ENCODE assay signal across 8 cellular contexts in genomic region chr11:66068154-66068821, GRCh38. TPM values are rescaled to one million over a fixed set of nuclear protein-coding genes. Genes with fewer than 3 reads are reported as not detected.
DNase-seq lines count a peak whose midpoint lies in the region; ATAC-seq and TF ChIP-seq lines count a peak whose summit lies in the region.

No MANE protein-coding gene starts in this region.

- TF ChIP-seq CTCF in AG09309 (IDR thresholded peaks at IDR 0.05; ENCODE audit: control insufficient read depth, insufficient read depth, low read depth, low read length, missing control alignments): peak; percentile 90
- peak; percentile 91 to 94 for TF ChIP-seq CTCF in GM23338 (conservative IDR thresholded peaks at IDR 0.05; ENCODE audit: low read depth in 2 of 2)

- peaks cover 33% of the 10 kb centered on the region for H3K79me2 ChIP-seq in GM23338 (replicated peaks; ENCODE audit: insufficient read depth)

- no peak overlapping the region for H3K4me2 ChIP-seq in GM23338

- peaks cover 27% of the 10 kb centered on the region for H3K4me1 Mint-ChIP-seq in GM23338
- H3K4me1 Mint-ChIP-seq in effector memory CD8-positive, alpha-beta T cell (ENCODE audit: low read depth in 2 of 2): peaks cover 51 to 60% of the 10 kb centered on the region in 2 donors

- no peak overlapping the region for H3K4me3 ChIP-seq in AG09309 (ENCODE audit: control insufficient read depth, low read depth, low read length)
- H3K4me3 ChIP-seq in GM23338: no peak overlapping the region; the same call in 1 of the 2 replicates
- H3K4me3 ChIP-seq in mesodermal cell (ENCODE audit: extremely low read depth, insufficient read depth, low read length, poor library complexity, severe bottlenecking): no peak overlapping the region

- peaks cover 33% of the 10 kb centered on the region for H3K36me3 ChIP-seq in GM23338 (ENCODE audit: insufficient read depth)
- H3K36me3 ChIP-seq in mesodermal cell (ENCODE audit: control insufficient read depth, insufficient read depth, low read length): peaks cover 71% of the 10 kb centered on the region

- peak overlapping the region; percentile 70 for H3K4me3 Mint-ChIP-seq in GM23338
- H3K4me3 Mint-ChIP-seq in effector memory CD8-positive, alpha-beta T cell: peak overlapping the region in 1 of 2 donors; percentile 80

- peaks cover 3% of the 10 kb centered on the region for H3K9me3 ChIP-seq in mesodermal cell (ENCODE audit: control insufficient read depth, low read length)

- WGBS in mesodermal cell (ENCODE audit: insufficient coverage in 2 of 2), 2 experiments: 68 to 69% methylated on average over 12 to 14 of the region's 17 CpGs

- DNase-seq in AG09309 (ENCODE audit: low read depth) (no peak), GM23338 (ENCODE audit: low spot score) (peak; percentile 92), NCI-H82 treated with DMSO at 0.1 percent for 48 hours (lab: John Stamatoyannopoulos, UW; ENCODE audit: unreplicated experiment) (peak; percentile 48)
- peak; percentile 43 to 47 for DNase-seq in activated CD8-positive, alpha-beta memory T cell treated with anti-CD3 and anti-CD28 coated beads for 4 hours (ENCODE audit: low read depth in 2 of 2)
- DNase-seq in effector memory CD8-positive, alpha-beta T cell: peak; percentile 66 to 73 (median 71)
- DNase-seq in stimulated activated CD8-positive, alpha-beta memory T cell treated with anti-CD3 and anti-CD28 coated beads, Interleukin-2, amount 100 ng/mL, for 48 hours (ENCODE audit: low read depth in 2 of 2): peak; percentile 58 to 70

- no peaks in the 10 kb centered on the region for H3K9me2 ChIP-seq in GM23338 (ENCODE audit: insufficient read depth)

- H2AFZ ChIP-seq in GM23338: no peak overlapping the region

- peaks cover 42% of the 10 kb centered on the region for H3F3A ChIP-seq in GM23338 (replicated peaks; ENCODE audit: low read depth)

- H3K27me3 ChIP-seq in GM23338 (ENCODE audit: insufficient read depth): no peaks in the 10 kb centered on the region

- peaks cover 14% of the 10 kb centered on the region for H3K27me3 Mint-ChIP-seq in GM23338 (ENCODE audit: insufficient read depth, low read depth, poor library complexity)
- no peaks in the 10 kb centered on the region for H3K27me3 Mint-ChIP-seq in effector memory CD8-positive, alpha-beta T cell

- no peaks in the 10 kb centered on the region; the same call in 2 of the 3 replicates for H3K9me3 Mint-ChIP-seq in GM23338
- no peaks in the 10 kb centered on the region for H3K9me3 Mint-ChIP-seq in effector memory CD8-positive, alpha-beta T cell

- peaks cover 60% of the 10 kb centered on the region for H3K36me3 Mint-ChIP-seq in GM23338 (ENCODE audit: low read depth)
- peaks cover 71% of the 10 kb centered on the region for H3K36me3 Mint-ChIP-seq in effector memory CD8-positive, alpha-beta T cell (ENCODE audit: insufficient read depth)

- peak overlapping the region; percentile 89 for H3K27ac Mint-ChIP-seq in GM23338
- H3K27ac Mint-ChIP-seq in effector memory CD8-positive, alpha-beta T cell: peak overlapping the region; percentile 91

- peaks cover 16% of the 10 kb centered on the region for H4K20me1 ChIP-seq in GM23338 (replicated peaks; ENCODE audit: insufficient read depth)

- H3K4me1 ChIP-seq in GM23338 (ENCODE audit: insufficient read depth) (peaks cover 25% of the 10 kb centered on the region), mesodermal cell (ENCODE audit: control insufficient read depth, insufficient read depth, low read length, poor library complexity, severe bottlenecking) (peaks cover 12% of the 10 kb centered on the region)

- H3K27ac ChIP-seq in GM23338 (ENCODE audit: low read depth): peak overlapping the region; percentile 97
- peak overlapping the region; percentile 91 for H3K27ac ChIP-seq in mesodermal cell (ENCODE audit: low read depth, low read length, severe bottlenecking)

- ATAC-seq in GM23338 (peak; percentile 81), GM21515 (IDR thresholded peaks at IDR 0.05; ENCODE audit: unreplicated experiment) (no peak)
- peak; percentile 21 for ATAC-seq in effector memory CD8-positive, alpha-beta T cell (replicated peaks)

TF ChIP-seq in GM23338, 12 proteins besides CTCF, POLR2A, EP300 and RAD21 (continues in another document):
- no peak for TF ChIP-seq ZNF462 (CRISPR knock-in tag; IDR thresholded peaks at IDR 0.05)
- no peak for TF ChIP-seq ZNF114 (CRISPR knock-in tag; IDR thresholded peaks at IDR 0.05)
- TF ChIP-seq STAT1 (IDR thresholded peaks at IDR 0.05; ENCODE audit: unreplicated experiment): no peak

RNA-seq across cellular contexts. Expression of gene PACS1, which starts 1.8 kb away (rescaled TPM):
- total RNA-seq in GM23338 (2014; rRNA removed; shearing (Covaris generic)): 23.7 and 37.5 TPM in 2 replicates
- 8.0 and 8.8 TPM in 2 replicates for polyA plus RNA-seq in GM23338 (2016; fragmentation: Nextera tagmentation; extraction: Ambion mirVana)
- polyA plus RNA-seq in mesodermal cell (2013, experiment 1 of 2): 94.8 TPM
- 81.1 TPM for polyA plus RNA-seq in mesodermal cell (2013, experiment 2 of 2)

RNA-seq across cellular contexts. Expression of gene SF3B2, which starts 16.1 kb away (rescaled TPM):
- 173 and 180 TPM in 2 replicates for total RNA-seq in GM23338 (2014; rRNA removed; shearing (Covaris generic))
- polyA plus RNA-seq in GM23338 (2016; fragmentation: Nextera tagmentation; extraction: Ambion mirVana): 173 and 191 TPM in 2 replicates
- 205 TPM for polyA plus RNA-seq in mesodermal cell (2013, experiment 1 of 2)
- 185 TPM for polyA plus RNA-seq in mesodermal cell (2013, experiment 2 of 2)

RNA-seq across cellular contexts. Expression of gene GAL3ST3, which starts 19.3 kb away (rescaled TPM):
- 48.0 and 63.4 TPM in 2 replicates for total RNA-seq in GM23338 (2014; rRNA removed; shearing (Covaris generic))
- polyA plus RNA-seq in GM23338 (2016; fragmentation: Nextera tagmentation; extraction: Ambion mirVana): 12.7 and 15.6 TPM in 2 replicates
- 4.5 TPM for polyA plus RNA-seq in mesodermal cell (2013, experiment 1 of 2)
- 2.6 TPM for polyA plus RNA-seq in mesodermal cell (2013, experiment 2 of 2)

RNA-seq across cellular contexts. Expression of gene CATSPER1, which starts 42.0 kb away (rescaled TPM):
- total RNA-seq in GM23338 (2014; rRNA removed; shearing (Covaris generic)): not detected in 2 replicates
- not detected in 2 replicates for polyA plus RNA-seq in GM23338 (2016; fragmentation: Nextera tagmentation; extraction: Ambion mirVana)
- 0.96 TPM for polyA plus RNA-seq in mesodermal cell (2013, experiment 1 of 2)
- 0.35 TPM for polyA plus RNA-seq in mesodermal cell (2013, experiment 2 of 2)

RNA-seq across cellular contexts. Expression of gene CST6, which starts 56.5 kb away (rescaled TPM):
- total RNA-seq in GM23338 (2014; rRNA removed; shearing (Covaris generic)): 4.2 and 5.9 TPM in 2 replicates
- polyA plus RNA-seq in GM23338 (2016; fragmentation: Nextera tagmentation; extraction: Ambion mirVana): 8.3 and 9.9 TPM in 2 replicates
- not detected for polyA plus RNA-seq in mesodermal cell (2013, experiment 1 of 2)
- polyA plus RNA-seq in mesodermal cell (2013, experiment 2 of 2): not detected
